Comparison of ENCODE assay signal across 1 cellular context in the genomic region with DNA sequence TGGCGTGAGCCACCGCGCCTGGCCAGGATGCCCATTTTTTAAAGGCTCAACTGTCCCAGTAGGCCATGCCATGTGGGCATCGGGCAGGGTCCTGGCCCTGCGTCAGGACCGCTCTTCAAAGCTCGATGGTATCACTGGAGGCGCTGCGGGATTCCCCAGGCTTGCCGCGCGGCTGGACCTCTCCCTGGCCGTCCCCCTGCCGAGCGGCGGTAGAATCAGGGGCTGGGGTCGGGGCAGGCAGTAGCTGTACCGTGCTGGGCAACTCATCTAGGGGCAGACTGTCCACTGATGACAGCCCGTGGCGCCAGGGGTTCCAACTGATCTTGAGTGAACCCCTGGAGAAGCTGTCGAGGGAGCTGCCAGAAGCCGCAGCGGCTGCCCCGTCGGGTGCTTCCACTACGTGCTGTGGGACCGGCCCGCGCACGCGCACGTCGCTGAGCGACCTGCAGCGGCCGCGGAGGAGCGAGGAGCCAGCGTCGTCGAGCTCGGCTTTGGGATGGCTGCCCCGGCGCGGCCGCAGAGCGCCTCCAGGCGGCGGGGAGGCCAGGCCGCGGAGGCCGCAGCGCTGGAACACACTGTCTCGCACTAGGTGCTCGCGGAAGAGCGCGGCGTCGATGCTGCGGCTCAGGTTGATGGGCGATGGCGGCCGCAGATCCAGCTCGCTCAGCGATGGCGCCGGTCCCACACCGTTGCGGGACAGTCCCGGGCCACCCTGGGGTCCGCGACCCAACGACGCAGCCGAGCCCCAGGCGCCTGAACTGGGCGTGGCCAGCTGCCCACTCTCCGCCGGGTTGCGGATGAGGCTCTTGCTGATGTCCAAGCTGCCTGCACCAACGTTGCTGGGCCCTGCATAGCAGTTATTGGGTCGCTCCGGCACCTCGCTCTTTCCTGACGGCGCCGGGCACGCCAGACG.
TF ChIP-seq lines count a peak whose summit lies in the region.

No MANE protein-coding gene starts in this region.

TF ChIP-seq in GM12891, 5 proteins besides CTCF, POLR2A, EP300 and RAD21:
- TF ChIP-seq POLR2AphosphoS5 (IDR thresholded peaks at IDR 0.05; ENCODE audit: low read depth, low read length), result no peak
- TF ChIP-seq TAF1 (IDR thresholded peaks at IDR 0.05; ENCODE audit: low read depth, low read length), result no peak
- TF ChIP-seq POU2F2 (IDR thresholded peaks at IDR 0.05; ENCODE audit: low read depth, low read length), result no peak
- TF ChIP-seq PAX5 (IDR thresholded peaks at IDR 0.05; ENCODE audit: insufficient read depth, low read length, severe bottlenecking), result no peak
- TF ChIP-seq SPI1 (IDR thresholded peaks at IDR 0.05; ENCODE audit: low read depth, low read length), result no peak
